10 cellular contexts compared by ENCODE assay signal in genomic region chr9:76181020-76181641, GRCh38.
DNase-seq lines count a peak whose midpoint lies in the region; ATAC-seq, FAIRE-seq and TF ChIP-seq lines count a peak whose summit lies in the region.
"Had no signal": no experiment of that assay in that cellular context is flagged by ENCODE, and none has a peak within 500 bp of the region (broad histone marks: within the 10 kb centered on the region; RNA-seq: fewer than 3 reads in every experiment).

No MANE protein-coding gene starts in this region.

- H3K36me3 ChIP-seq in endodermal cell (ENCODE audit: control insufficient read depth, insufficient read depth, low read length), result no peaks in the 10 kb centered on the region

- no peaks in the 10 kb centered on the region for H3K9me3 Mint-ChIP-seq in endodermal cell
- no peaks in the 10 kb centered on the region for H3K9me3 Mint-ChIP-seq in osteocyte (ENCODE audit: unreplicated experiment)

- peak; percentile 92 for FAIRE-seq in H54 (lab: Jason Lieb, UNC)

- H3K4me3 Mint-ChIP-seq in endodermal cell (no peak overlapping the region), osteocyte (ENCODE audit: unreplicated experiment) (no peak overlapping the region)

- DNase-seq in H54 (ENCODE audit: insufficient read length, low spot score) (peak; percentile 31), NCI-H510A treated with DMSO at 0.1 percent for 48 hours (lab: John Stamatoyannopoulos, UW) (peak; percentile 4), endodermal cell (peak; percentile 58), osteocyte (ENCODE audit: extremely low spot score, unreplicated experiment) (no peak), NCI-H524 treated with DMSO at 0.1 percent for 48 hours (lab: John Stamatoyannopoulos, UW) (no peak), SIG-M5 treated with dmso at 0.1 percent for 504 hours (lab: John Stamatoyannopoulos, UW; ENCODE audit: unreplicated experiment) (no peak), retina (no peak)
- DNase-seq: activated naive CD4-positive, alpha-beta T cell had no signal

- H3K27ac Mint-ChIP-seq in endodermal cell (peak overlapping the region; percentile 84), osteocyte (ENCODE audit: unreplicated experiment) (peak overlapping the region; percentile 50)

- H3K27me3 ChIP-seq in endodermal cell (ENCODE audit: control insufficient read depth, insufficient read depth, low read length, poor library complexity, severe bottlenecking), result no peaks in the 10 kb centered on the region

- TF ChIP-seq CTCF in endodermal cell (conservative IDR thresholded peaks at IDR 0.05) (no peak), osteocyte (IDR thresholded peaks at IDR 0.05) (no peak)

- H3K9me3 ChIP-seq in endodermal cell (ENCODE audit: control insufficient read depth, low read length), result no peaks in the 10 kb centered on the region

- peaks cover 5% of the 10 kb centered on the region for H3K27me3 Mint-ChIP-seq in endodermal cell (ENCODE audit: insufficient read depth)
- H3K27me3 Mint-ChIP-seq in osteocyte (ENCODE audit: unreplicated experiment), result no peaks in the 10 kb centered on the region

- no peaks in the 10 kb centered on the region for H3K36me3 Mint-ChIP-seq in endodermal cell (ENCODE audit: low read depth)
- peaks cover 17% of the 10 kb centered on the region for H3K36me3 Mint-ChIP-seq in osteocyte (ENCODE audit: unreplicated experiment)

- H3K9ac ChIP-seq in endodermal cell (ENCODE audit: extremely low read depth, low read length, poor library complexity, severe bottlenecking), result no peak overlapping the region

- ATAC-seq in activated CD4-positive, CD25-positive, alpha-beta regulatory T cell treated with anti-CD3 and anti-CD28 coated beads, Interleukin-2, amount 50 U/mL, for 24 hours, result no peak
- ATAC-seq: Panc1 had no signal

- TF ChIP-seq POLR2A in H54 (IDR thresholded peaks at IDR 0.05; ENCODE audit: low read depth, low read length), result no peak

- H3K4me1 Mint-ChIP-seq in endodermal cell, result peaks cover 26% of the 10 kb centered on the region
- peaks cover 17% of the 10 kb centered on the region for H3K4me1 Mint-ChIP-seq in osteocyte (ENCODE audit: unreplicated experiment)

- H3K4me1 ChIP-seq in endodermal cell (ENCODE audit: control insufficient read depth, insufficient read depth, low read length), result peaks cover 17% of the 10 kb centered on the region

- no peak overlapping the region for H3K4me3 ChIP-seq in endodermal cell (ENCODE audit: low read length)

- H3K27ac ChIP-seq in endodermal cell (ENCODE audit: low read depth, low read length), result peak overlapping the region; percentile 25

- WGBS in endodermal cell (ENCODE audit: insufficient coverage in 1 of 2, insufficient read length in 1 of 2), 2 experiments, result 69 to 72% methylated on average over 5 of the region's 5 CpGs

Comparison
In these comparisons a context has a peak if more than half of its experiments do, and no peak if none do; other contexts are left out.
1. DNase-seq: peak in H54 (single experiment), NCI-H510A treated with DMSO at 0.1 percent for 48 hours (single experiment) and endodermal cell (single experiment); none in osteocyte (single experiment), NCI-H524 treated with DMSO at 0.1 percent for 48 hours (single experiment), SIG-M5 treated with dmso at 0.1 percent for 504 hours (single experiment) and retina (single experiment).